In the genomic region with DNA sequence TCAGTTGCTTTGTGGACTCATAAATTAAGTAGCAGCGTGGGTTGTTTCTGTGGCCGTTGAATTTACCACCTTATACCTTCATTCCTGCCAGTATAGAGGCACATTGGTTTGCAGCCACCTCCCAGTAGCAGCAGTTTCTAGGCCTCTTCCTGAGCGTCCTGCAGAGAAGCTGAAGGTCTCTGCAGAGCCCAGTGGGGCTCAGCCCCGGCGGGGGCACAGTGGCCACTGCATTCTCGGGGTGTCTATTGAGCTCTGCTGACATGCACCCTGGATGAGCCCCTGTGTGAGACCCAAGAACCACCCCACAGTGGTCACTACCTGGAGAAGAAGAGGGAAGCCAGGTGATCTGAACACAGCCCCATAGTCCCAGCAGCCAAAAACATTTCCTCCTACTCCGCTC, we compare ENCODE assay signal across 26 cellular contexts.
"Had no signal": no experiment of that assay in that cellular context is flagged by ENCODE, and none has a peak within 500 bp of the region (broad histone marks: within the 10 kb centered on the region; RNA-seq: fewer than 3 reads in every experiment).

No MANE protein-coding gene starts in this region.

- H3K27me3 ChIP-seq: colonic mucosa, esophagus muscularis mucosa, foreskin keratinocyte, gastroesophageal sphincter, heart left ventricle, hepatocyte, left lung, ovary, spleen, transverse colon, upper lobe of right lung, uterus had no signal

- H3K9me3 Mint-ChIP-seq: natural killer cell; stimulated activated naive B cell treated with anti-CD40 and anti-IgM and Interleukin-4, amounts not matched to agents 10 μg/mL and 1 μg/mL and 100 μg/mL, for 72 hours; stimulated activated naive CD8-positive, alpha-beta T cell treated with anti-CD3 and anti-CD28 coated beads, Interleukin-15, Interleukin-2, amounts not matched to agents 100 ng/mL and 50 ng/mL, for 24 hours had no signal

- ATAC-seq: foreskin keratinocyte; gastroesophageal sphincter; heart left ventricle; left cardiac atrium; left lung; natural killer cell; psoas muscle; right cardiac atrium; stimulated activated naive B cell treated with anti-CD40 and anti-IgM and Interleukin-4, amounts not matched to agents 10 μg/mL and 1 μg/mL and 100 μg/mL, for 72 hours; upper lobe of right lung had no signal

- H3K4me1 ChIP-seq: colonic mucosa, foreskin keratinocyte, gastroesophageal sphincter, left lung, spleen, transverse colon, upper lobe of right lung, uterus had no signal

- H3K9me3 ChIP-seq: colonic mucosa, esophagus muscularis mucosa, gastroesophageal sphincter, heart left ventricle, left lung, ovary, psoas muscle, spleen, thoracic aorta, transverse colon, upper lobe of right lung, uterus had no signal

- H3K27ac ChIP-seq: colonic mucosa, esophagus muscularis mucosa, foreskin keratinocyte, gastroesophageal sphincter, heart left ventricle, hepatocyte, left lung, ovary, psoas muscle, skin epidermis, spleen, thoracic aorta, transverse colon, upper lobe of right lung, uterus had no signal

- H3K79me2 ChIP-seq: hepatocyte had no signal

- DNase-seq: colonic mucosa; dermis blood vessel endothelial cell; effector memory CD4-positive, alpha-beta T cell; foreskin keratinocyte; heart left ventricle; left cardiac atrium; left lung; mammary epithelial cell; natural killer cell; occipital lobe; posterior cingulate gyrus; psoas muscle; right cardiac atrium; spleen; stimulated activated CD4-positive, alpha-beta T cell treated with anti-CD3 and anti-CD28 coated beads, Interleukin-4, amount 100 ng/mL, for 4 hours; stimulated activated naive B cell treated with anti-CD40 and anti-IgM and Interleukin-4, amounts not matched to agents 10 μg/mL and 1 μg/mL and 100 μg/mL, for 72 hours; transverse colon; upper lobe of right lung; uterus had no signal

- H3K4me3 ChIP-seq: colonic mucosa, esophagus muscularis mucosa, gastroesophageal sphincter, heart left ventricle, hepatocyte, left lung, ovary, psoas muscle, skin epidermis, spleen, thoracic aorta, transverse colon, upper lobe of right lung, uterus had no signal

- H3K4me2 ChIP-seq: hepatocyte had no signal

- H3K27me3 Mint-ChIP-seq: stimulated activated naive B cell treated with anti-CD40 and anti-IgM and Interleukin-4, amounts not matched to agents 10 μg/mL and 1 μg/mL and 100 μg/mL, for 72 hours; stimulated activated naive CD8-positive, alpha-beta T cell treated with anti-CD3 and anti-CD28 coated beads, Interleukin-15, Interleukin-2, amounts not matched to agents 100 ng/mL and 50 ng/mL, for 24 hours had no signal

- H3K4me3 Mint-ChIP-seq: natural killer cell; stimulated activated naive B cell treated with anti-CD40 and anti-IgM and Interleukin-4, amounts not matched to agents 10 μg/mL and 1 μg/mL and 100 μg/mL, for 72 hours; stimulated activated naive CD8-positive, alpha-beta T cell treated with anti-CD3 and anti-CD28 coated beads, Interleukin-15, Interleukin-2, amounts not matched to agents 100 ng/mL and 50 ng/mL, for 24 hours had no signal

- H3K4me1 Mint-ChIP-seq: stimulated activated naive B cell treated with anti-CD40 and anti-IgM and Interleukin-4, amounts not matched to agents 10 μg/mL and 1 μg/mL and 100 μg/mL, for 72 hours had no signal

- H3K27ac Mint-ChIP-seq: stimulated activated naive CD8-positive, alpha-beta T cell treated with anti-CD3 and anti-CD28 coated beads, Interleukin-15, Interleukin-2, amounts not matched to agents 100 ng/mL and 50 ng/mL, for 24 hours had no signal

- H2AFZ ChIP-seq: hepatocyte had no signal
